Comparison of ENCODE assay signal across 8 cellular contexts in genomic region chr21:44926364-44927101, GRCh38. TPM values are rescaled to one million over a fixed set of nuclear protein-coding genes. Genes with fewer than 3 reads are reported as not detected.
DNase-seq lines count a peak whose midpoint lies in the region; ATAC-seq and TF ChIP-seq lines count a peak whose summit lies in the region.

No MANE protein-coding gene starts in this region.

- peaks cover 73% of the 10 kb centered on the region for H3K4me1 Mint-ChIP-seq in activated naive CD8-positive, alpha-beta T cell treated with anti-CD3 and anti-CD28 coated beads, Interleukin-2, amount 10 ng/mL, durations not matched to agents 7 days and 5 days
- peaks cover 36% of the 10 kb centered on the region for H3K4me1 Mint-ChIP-seq in neural progenitor cell

- no peak for DNase-seq in OCI-LY7 (ENCODE audit: low spot score)
- DNase-seq in activated naive CD8-positive, alpha-beta T cell treated with anti-CD3 and anti-CD28 coated beads, Interleukin-2, amount 10 ng/mL, durations not matched to agents 7 days and 5 days, result peak; percentile 68
- no peak for DNase-seq in neural progenitor cell (ENCODE audit: low spot score)
- no peak for DNase-seq in NCI-H1105 (lab: John Stamatoyannopoulos, UW)
- no peak for DNase-seq in EL
- DNase-seq in dermis blood vessel endothelial cell, result no peak

- POLR2A ChIA-PET in OCI-LY7 (lab: Charles Lee), result interaction anchor here (1.1 kb wide), 1 partner anchor 1396 kb away, joined by 5 read pairs; no protein-coding TSS in a partner anchor
- POLR2A ChIA-PET in activated naive CD8-positive, alpha-beta T cell treated with anti-CD3 and anti-CD28 coated beads, Interleukin-2, amount 10 ng/mL, durations not matched to agents 7 days and 5 days (lab: Charles Lee), result interaction anchor here (0.6 to 9.1 kb wide), 10 partner anchors 8 to 53 kb away, joined by 3 to 165 read pairs (median 5); partner anchors contain the start of genes ITGB2 and PTTG1IP

- H2AFZ ChIP-seq in OCI-LY7 (ENCODE audit: low read length), result no peak overlapping the region
- H2AFZ ChIP-seq in neural progenitor cell (replicated peaks), result no peak overlapping the region

- H3K27me3 Mint-ChIP-seq in activated naive CD8-positive, alpha-beta T cell treated with anti-CD3 and anti-CD28 coated beads, Interleukin-2, amount 10 ng/mL, durations not matched to agents 7 days and 5 days, result no peaks in the 10 kb centered on the region
- H3K27me3 Mint-ChIP-seq in neural progenitor cell (ENCODE audit: insufficient read depth, low read depth), result peaks cover 34% of the 10 kb centered on the region

- peak overlapping the region; percentile 91 for H3K27ac Mint-ChIP-seq in activated naive CD8-positive, alpha-beta T cell treated with anti-CD3 and anti-CD28 coated beads, Interleukin-2, amount 10 ng/mL, durations not matched to agents 7 days and 5 days
- no peak overlapping the region for H3K27ac Mint-ChIP-seq in neural progenitor cell

- CTCF ChIA-PET in OCI-LY7 (lab: Charles Lee; ENCODE audit: unreplicated experiment), result no interaction called here

- TF ChIP-seq CTCF in DOHH2 (IDR thresholded peaks at IDR 0.05; ENCODE audit: low read depth, low read length, poor library complexity, severe bottlenecking) (no peak), OCI-LY7 (conservative IDR thresholded peaks at IDR 0.05; ENCODE audit: low read length) (0 out of 2 replicates have a peak, but pooled peaks have one; percentile 15), neural progenitor cell (IDR thresholded peaks at IDR 0.05) (no peak)

- peaks cover 7% of the 10 kb centered on the region for H3K36me3 Mint-ChIP-seq in activated naive CD8-positive, alpha-beta T cell treated with anti-CD3 and anti-CD28 coated beads, Interleukin-2, amount 10 ng/mL, durations not matched to agents 7 days and 5 days
- H3K36me3 Mint-ChIP-seq in neural progenitor cell, result peaks cover 2% of the 10 kb centered on the region

- H4K20me1 ChIP-seq in DOHH2 (ENCODE audit: control insufficient read depth, insufficient read depth, low read depth, low read length), result peaks cover 5% of the 10 kb centered on the region
- H4K20me1 ChIP-seq in OCI-LY7 (ENCODE audit: insufficient read depth, low read length), result no peaks in the 10 kb centered on the region
- H4K20me1 ChIP-seq in neural progenitor cell (ENCODE audit: low read depth), result peaks cover 5% of the 10 kb centered on the region

- H3F3A ChIP-seq in DOHH2 (ENCODE audit: control insufficient read depth, insufficient read depth) (peaks cover 19% of the 10 kb centered on the region), neural progenitor cell (ENCODE audit: low read depth) (no peaks in the 10 kb centered on the region)

- no peak overlapping the region for H3K27ac ChIP-seq in DOHH2 (ENCODE audit: low read depth, low read length)
- no peak overlapping the region for H3K27ac ChIP-seq in OCI-LY7 (ENCODE audit: low read depth, low read length, poor library complexity, severe bottlenecking)
- no peak overlapping the region for H3K27ac ChIP-seq in neural progenitor cell

- H3K9me3 ChIP-seq in DOHH2 (ENCODE audit: control insufficient read depth, insufficient read depth, low read length), result no peaks in the 10 kb centered on the region
- no peaks in the 10 kb centered on the region for H3K9me3 ChIP-seq in OCI-LY7 (ENCODE audit: low read length)
- H3K9me3 ChIP-seq in neural progenitor cell (ENCODE audit: low read depth), result no peaks in the 10 kb centered on the region

- H3K9me2 ChIP-seq in DOHH2 (replicated peaks; ENCODE audit: control insufficient read depth, low read length), result no peaks in the 10 kb centered on the region
- H3K9me2 ChIP-seq in OCI-LY7 (ENCODE audit: insufficient read depth, low read length), result no peaks in the 10 kb centered on the region

- H3K9ac ChIP-seq in neural progenitor cell, result no peak overlapping the region

- peak overlapping the region; percentile 47 for H3K4me3 ChIP-seq in DOHH2 (ENCODE audit: low read length)
- no peak overlapping the region for H3K4me3 ChIP-seq in OCI-LY7 (ENCODE audit: low read depth, low read length, poor library complexity, severe bottlenecking)
- H3K4me3 ChIP-seq in neural progenitor cell, result no peak overlapping the region

- no TSS peak for BruUV-seq in OCI-LY7 (replicated peaks; lab: Mats Ljungman, UMichigan)

- peak; percentile 28 for ATAC-seq in activated naive CD8-positive, alpha-beta T cell treated with anti-CD3 and anti-CD28 coated beads, Interleukin-2, amount 10 ng/mL, durations not matched to agents 7 days and 5 days (ENCODE audit: low read depth)
- ATAC-seq in GM21367 (IDR thresholded peaks at IDR 0.05; ENCODE audit: unreplicated experiment), result no peak

- peak overlapping the region; percentile 83 for H3K4me3 Mint-ChIP-seq in activated naive CD8-positive, alpha-beta T cell treated with anti-CD3 and anti-CD28 coated beads, Interleukin-2, amount 10 ng/mL, durations not matched to agents 7 days and 5 days
- H3K4me3 Mint-ChIP-seq in neural progenitor cell, result peak overlapping the region; percentile 59

- peaks cover 91% of the 10 kb centered on the region for H3K27me3 ChIP-seq in DOHH2 (ENCODE audit: control insufficient read depth, low read length)
- peaks cover 97% of the 10 kb centered on the region for H3K27me3 ChIP-seq in neural progenitor cell

- no peaks in the 10 kb centered on the region for H3K9me3 Mint-ChIP-seq in activated naive CD8-positive, alpha-beta T cell treated with anti-CD3 and anti-CD28 coated beads, Interleukin-2, amount 10 ng/mL, durations not matched to agents 7 days and 5 days
- peaks cover 4% of the 10 kb centered on the region for H3K9me3 Mint-ChIP-seq in neural progenitor cell

- H3K4me2 ChIP-seq in DOHH2 (ENCODE audit: low read length), result peak overlapping the region; percentile 57
- peak overlapping the region; percentile 68 for H3K4me2 ChIP-seq in OCI-LY7 (ENCODE audit: low read length)
- no peak overlapping the region for H3K4me2 ChIP-seq in neural progenitor cell

- H3K79me2 ChIP-seq in DOHH2 (ENCODE audit: control insufficient read depth, low read length), result no peaks in the 10 kb centered on the region
- no peaks in the 10 kb centered on the region for H3K79me2 ChIP-seq in OCI-LY7 (ENCODE audit: insufficient read depth, low read depth, low read length)
- no peaks in the 10 kb centered on the region for H3K79me2 ChIP-seq in neural progenitor cell (ENCODE audit: low read depth)

- intact Hi-C loops in OCI-LY7 (cut with micrococcal nuclease; ENCODE audit: unreplicated experiment), result no loop called here

- H3K36me3 ChIP-seq in DOHH2 (ENCODE audit: control insufficient read depth, low read length) (no peaks in the 10 kb centered on the region), OCI-LY7 (ENCODE audit: insufficient read depth, low read length) (no peaks in the 10 kb centered on the region), neural progenitor cell (no peaks in the 10 kb centered on the region)

- H3K4me1 ChIP-seq in DOHH2 (ENCODE audit: control insufficient read depth, low read length), result peaks cover 72% of the 10 kb centered on the region
- H3K4me1 ChIP-seq in OCI-LY7 (ENCODE audit: insufficient read depth, low read length, poor library complexity, severe bottlenecking), result peaks cover 46% of the 10 kb centered on the region
- H3K4me1 ChIP-seq in neural progenitor cell, result peaks cover 12% of the 10 kb centered on the region

RNA-seq across cellular contexts. Expression of gene ITGB2, which starts 5.8 kb away (rescaled TPM):
- total RNA-seq in OCI-LY7 (2014; rRNA removed; shearing (Covaris generic)), result 4.2 and 11.6 TPM in 2 replicates
- 60.8 and 78.9 TPM in 2 replicates for total RNA-seq in OCI-LY7 (2022)
- 100 to 1,000 TPM; 416 to 452 TPM for total RNA-seq in activated naive CD8-positive, alpha-beta T cell treated with anti-CD3 and anti-CD28 coated beads, Interleukin-2, amount 10 ng/mL, durations not matched to agents 7 days and 5 days
- 0.09 TPM in 1 of 2 replicates, not detected in the other for total RNA-seq in neural progenitor cell (ENCODE audit: low replicate concordance)
- 0.05 and 0.34 TPM in 2 replicates for total RNA-seq in dermis blood vessel endothelial cell

RNA-seq across cellular contexts. Expression of gene SLX9, which starts 13.3 kb away (rescaled TPM):
- total RNA-seq in OCI-LY7 (2014; rRNA removed; shearing (Covaris generic)), result 18.6 and 37.0 TPM in 2 replicates
- total RNA-seq in OCI-LY7 (2022), result 53.3 and 61.6 TPM in 2 replicates
- 10 to 100 TPM; 44.2 to 44.3 TPM for total RNA-seq in activated naive CD8-positive, alpha-beta T cell treated with anti-CD3 and anti-CD28 coated beads, Interleukin-2, amount 10 ng/mL, durations not matched to agents 7 days and 5 days
- total RNA-seq in neural progenitor cell (ENCODE audit: low replicate concordance), result 4.7 and 17.1 TPM in 2 replicates
- total RNA-seq in dermis blood vessel endothelial cell, result 24.8 and 32.7 TPM in 2 replicates

RNA-seq across cellular contexts. Expression of gene PTTG1IP, which starts 53.0 kb away (rescaled TPM):
- total RNA-seq in OCI-LY7 (2014; rRNA removed; shearing (Covaris generic)), result 38.3 and 38.9 TPM in 2 replicates
- total RNA-seq in OCI-LY7 (2022), result 56.3 and 58.1 TPM in 2 replicates
- 10 to 100 TPM; 66.1 to 73.2 TPM for total RNA-seq in activated naive CD8-positive, alpha-beta T cell treated with anti-CD3 and anti-CD28 coated beads, Interleukin-2, amount 10 ng/mL, durations not matched to agents 7 days and 5 days
- 162 and 192 TPM in 2 replicates for total RNA-seq in neural progenitor cell (ENCODE audit: low replicate concordance)
- 505 and 528 TPM in 2 replicates for total RNA-seq in dermis blood vessel endothelial cell
